ENCODE assay signal across 8 cellular contexts in genomic region chr14:55272415-55272786, GRCh38. TPM values are rescaled to one million over a fixed set of nuclear protein-coding genes. Genes with fewer than 3 reads are reported as not detected.
DNase-seq lines count a peak whose midpoint lies in the region; ATAC-seq, FAIRE-seq and TF ChIP-seq lines count a peak whose summit lies in the region.

No MANE protein-coding gene starts in this region.

- peak overlapping the region; percentile 50 to 96 for H3K9ac ChIP-seq in kidney (ENCODE audit: low read length in 2 of 2)
- peak overlapping the region; percentile 84 to 99 (median 94) for H3K9ac ChIP-seq in subcutaneous abdominal adipose tissue (ENCODE audit: low read length in 5 of 5)

- H3K4me3 ChIP-seq in kidney (ENCODE audit: low read length in 2 of 2) (peak overlapping the region; percentile 92 to 93), subcutaneous abdominal adipose tissue (ENCODE audit: low read depth in 1 of 5, low read length in 5 of 5) (peak overlapping the region; percentile 66 to 99 (median 94))

- POLR2A ChIA-PET in activated naive CD8-positive, alpha-beta T cell treated with anti-CD3 and anti-CD28 coated beads, Interleukin-2, amount 10 ng/mL, durations not matched to agents 7 days and 5 days (lab: Charles Lee): interaction anchor here (0.7 to 2.4 kb wide), 7 partner anchors 61 to 888 kb away, joined by 3 to 11 read pairs (median 5); partner anchors contain the start of gene DLGAP5

- peak; percentile 6 for FAIRE-seq in kidney (lab: Jason Lieb, UNC)

- H3K9me3 ChIP-seq in kidney (ENCODE audit: control insufficient read depth in 1 of 2, low read length in 2 of 2) (no peaks in the 10 kb centered on the region), subcutaneous abdominal adipose tissue (ENCODE audit: control insufficient read depth in 5 of 5, low read length in 5 of 5) (no peaks in the 10 kb centered on the region)

- peak overlapping the region; percentile 91 for H3K4me3 Mint-ChIP-seq in activated naive CD8-positive, alpha-beta T cell treated with anti-CD3 and anti-CD28 coated beads, Interleukin-2, amount 10 ng/mL, durations not matched to agents 7 days and 5 days

- H3K36me3 Mint-ChIP-seq in activated naive CD8-positive, alpha-beta T cell treated with anti-CD3 and anti-CD28 coated beads, Interleukin-2, amount 10 ng/mL, durations not matched to agents 7 days and 5 days: peaks cover 10% of the 10 kb centered on the region

- peak overlapping the region; percentile 94 for H3K27ac ChIP-seq in kidney (ENCODE audit: low read depth in 2 of 2, low read length in 2 of 2)
- peak overlapping the region; percentile 86 for H3K27ac ChIP-seq in subcutaneous abdominal adipose tissue (ENCODE audit: low read depth, low read length)

- H3K27ac Mint-ChIP-seq in activated naive CD8-positive, alpha-beta T cell treated with anti-CD3 and anti-CD28 coated beads, Interleukin-2, amount 10 ng/mL, durations not matched to agents 7 days and 5 days: peak overlapping the region; percentile 93

- H3K4me1 ChIP-seq in kidney (ENCODE audit: control insufficient read depth in 1 of 2, insufficient read depth in 1 of 2, low read depth in 1 of 2, low read length in 2 of 2): peaks cover 9 to 19% of the 10 kb centered on the region in 2 donors
- peaks cover 2 to 41% (median 34%) of the 10 kb centered on the region in 5 donors for H3K4me1 ChIP-seq in subcutaneous abdominal adipose tissue (ENCODE audit: control insufficient read depth in 5 of 5, insufficient read depth in 5 of 5, low read length in 5 of 5)

- no peaks in the 10 kb centered on the region for H3K27me3 ChIP-seq in subcutaneous abdominal adipose tissue (ENCODE audit: control insufficient read depth in 5 of 5, insufficient read depth in 4 of 5, low read length in 5 of 5)

- TF ChIP-seq CTCF in kidney (IDR thresholded peaks at IDR 0.05; ENCODE audit: borderline replicate concordance, extremely low read depth, insufficient read depth): no peak

- ATAC-seq in activated naive CD8-positive, alpha-beta T cell treated with anti-CD3 and anti-CD28 coated beads, Interleukin-2, amount 10 ng/mL, durations not matched to agents 7 days and 5 days (ENCODE audit: low read depth): no peak
- no peak for ATAC-seq in HG03039 (IDR thresholded peaks at IDR 0.05; ENCODE audit: unreplicated experiment)
- no peak for ATAC-seq in GM18870 (IDR thresholded peaks at IDR 0.05; ENCODE audit: unreplicated experiment)

- peak; percentile 3 for DNase-seq in NOMO-1 treated with DMSO at 0.1 percent for 48 hours (lab: John Stamatoyannopoulos, UW; ENCODE audit: unreplicated experiment)
- DNase-seq in NOMO-1 (lab: John Stamatoyannopoulos, UW; ENCODE audit: unreplicated experiment in 2 of 2): no peak
- no peak for DNase-seq in activated naive CD8-positive, alpha-beta T cell treated with anti-CD3 and anti-CD28 coated beads, Interleukin-2, amount 10 ng/mL, durations not matched to agents 7 days and 5 days
- DNase-seq in kidney: no peak
- DNase-seq in SIG-M5 treated with dmso at 0.1 percent for 504 hours (lab: John Stamatoyannopoulos, UW; ENCODE audit: unreplicated experiment): no peak

- intact Hi-C loops in kidney (cut with DNase I): loop anchor here (10.0 kb wide), 1 partner anchor 82 kb away; no protein-coding TSS in a partner anchor

- no peaks in the 10 kb centered on the region for H3K27me3 Mint-ChIP-seq in activated naive CD8-positive, alpha-beta T cell treated with anti-CD3 and anti-CD28 coated beads, Interleukin-2, amount 10 ng/mL, durations not matched to agents 7 days and 5 days

- H3K36me3 ChIP-seq in kidney (ENCODE audit: control insufficient read depth in 1 of 2, insufficient read depth in 2 of 2, low read length in 2 of 2) (no peaks in the 10 kb centered on the region), subcutaneous abdominal adipose tissue (ENCODE audit: control insufficient read depth in 5 of 5, insufficient read depth in 5 of 5, low read length in 5 of 5) (no peaks in the 10 kb centered on the region)

- no peaks in the 10 kb centered on the region for H3K9me3 Mint-ChIP-seq in activated naive CD8-positive, alpha-beta T cell treated with anti-CD3 and anti-CD28 coated beads, Interleukin-2, amount 10 ng/mL, durations not matched to agents 7 days and 5 days

- peaks cover 36% of the 10 kb centered on the region for H3K4me1 Mint-ChIP-seq in activated naive CD8-positive, alpha-beta T cell treated with anti-CD3 and anti-CD28 coated beads, Interleukin-2, amount 10 ng/mL, durations not matched to agents 7 days and 5 days

RNA-seq across cellular contexts. Expression of gene FBXO34, which starts 1.2 kb away (rescaled TPM):
- total RNA-seq in activated naive CD8-positive, alpha-beta T cell treated with anti-CD3 and anti-CD28 coated beads, Interleukin-2, amount 10 ng/mL, durations not matched to agents 7 days and 5 days: 10 to 100 TPM; 26.1 to 27.0 TPM
- 38.5 TPM for total RNA-seq in kidney
- 12.8 TPM for polyA plus RNA-seq in kidney (ENCODE audit: insufficient read depth, low read depth, low replicate concordance)
